13 cellular contexts compared by ENCODE assay signal in the genomic region with DNA sequence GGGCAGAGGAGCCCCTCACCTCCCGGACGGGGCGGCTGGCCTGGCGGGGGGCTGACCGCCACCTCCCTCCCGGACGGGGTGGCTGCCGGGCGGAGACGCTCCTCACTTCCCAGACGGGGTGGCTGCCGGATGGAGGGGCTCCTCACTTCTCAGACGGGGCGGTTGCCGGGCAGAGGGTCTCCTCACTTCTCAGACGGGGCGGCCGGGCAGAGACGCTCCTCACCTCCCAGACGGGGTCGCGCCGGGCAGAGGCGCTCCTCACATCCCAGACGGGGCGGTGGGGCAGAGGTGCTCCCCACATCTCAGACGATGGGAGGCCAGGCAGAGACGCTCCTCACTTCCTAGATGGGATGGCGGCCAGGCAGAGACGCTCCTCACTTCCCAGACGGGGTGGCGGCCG. TPM values are rescaled to one million over a fixed set of nuclear protein-coding genes. Genes with fewer than 3 reads are reported as not detected.
"Had no signal": no experiment of that assay in that cellular context is flagged by ENCODE, and none has a peak within 500 bp of the region (broad histone marks: within the 10 kb centered on the region; RNA-seq: fewer than 3 reads in every experiment).

No MANE protein-coding gene starts in this region.

RNA-seq across cellular contexts. Expression of a gene that starts 24.2 kb away (rescaled TPM):
- total RNA-seq: activated B cell treated with CpG ODN at 0.5 μM for 24 hours; activated CD4-positive, alpha-beta memory T cell treated with anti-CD3 and anti-CD28 coated beads for 36 hours; activated CD4-positive, alpha-beta memory T cell treated with anti-CD3 and anti-CD28 coated beads, Interleukin-2, amount 10 ng/mL, durations not matched to agents 7 days and 5 days; activated CD4-positive, alpha-beta T cell treated with anti-CD3 and anti-CD28 coated beads for 36 hours; activated CD4-positive, alpha-beta T cell treated with anti-CD3 and anti-CD28 coated beads, Interleukin-2, amount 10 ng/mL, durations not matched to agents 24 days and 14 days; activated CD4-positive, alpha-beta T cell treated with anti-CD3 and anti-CD28 coated beads, Interleukin-2, amount 10 ng/mL, durations not matched to agents 7 days and 5 days; activated CD8-positive, alpha-beta memory T cell treated with anti-CD3 and anti-CD28 coated beads for 36 hours; activated CD8-positive, alpha-beta memory T cell treated with anti-CD3 and anti-CD28 coated beads, Interleukin-2, amount 10 ng/mL, durations not matched to agents 7 days and 5 days; activated CD8-positive, alpha-beta T cell treated with anti-CD3 and anti-CD28 coated beads for 36 hours; activated CD8-positive, alpha-beta T cell treated with anti-CD3 and anti-CD28 coated beads, Interleukin-2, amount 10 ng/mL, durations not matched to agents 7 days and 5 days; T-helper 1 cell treated with Interleukin-12 subunit alpha and Interleukin-12 subunit beta and Interleukin-4 antibody, amounts not matched to agents 30 ng/mL and 1 ng/mL, for 36 hours; T-helper 17 cell; T-helper 2 cell treated with Interferon-gamma antibody and Interleukin-4, amounts not matched to agents 100 ng/mL and 5 ng/mL, for 36 hours had no signal
